16 cellular contexts compared by ENCODE assay signal in genomic region chr12:65941388-65941787, GRCh38.
DNase-seq lines count a peak whose midpoint lies in the region; ATAC-seq and TF ChIP-seq lines count a peak whose summit lies in the region.
"Had no signal": no experiment of that assay in that cellular context is flagged by ENCODE, and none has a peak within 500 bp of the region (broad histone marks: within the 10 kb centered on the region; RNA-seq: fewer than 3 reads in every experiment).

No MANE protein-coding gene starts in this region.

- WGBS in mesenchymal stem cell = no CpG with 5 or more reads among the region's 3 CpGs

- DNase-seq in AG09309 (ENCODE audit: low read depth) (peak; percentile 87), NCI-H226 (peak; percentile 59), dedifferentiated amniotic fluid mesenchymal stem cell (ENCODE audit: extremely low spot score) (peak; percentile 83), mesenchymal stem cell (peak; percentile 71), NCI-H2227 treated with DMSO at 0.1 percent for 48 hours (lab: John Stamatoyannopoulos, UW) (no peak), WERI-Rb-1 (no peak), C1 segment of cervical spinal cord (lab: John Stamatoyannopoulos, UW) (no peak)
- DNase-seq: activated CD8-positive, alpha-beta memory T cell treated with anti-CD3 and anti-CD28 coated beads, Interleukin-2, amount 10 ng/mL, durations not matched to agents 7 days and 5 days; activated naive CD8-positive, alpha-beta T cell treated with anti-CD3 and anti-CD28 coated beads, Interleukin-2, amount 10 ng/mL, durations not matched to agents 7 days and 5 days; CD8-positive, alpha-beta memory T cell; NCI-H2107 had no signal

- peaks cover 7% of the 10 kb centered on the region for H3K4me1 ChIP-seq in mesenchymal stem cell (ENCODE audit: control insufficient read depth, insufficient read depth, low read depth, low read length)

- H3K27ac ChIP-seq in mesenchymal stem cell (ENCODE audit: low read length, poor library complexity, severe bottlenecking) (peak overlapping the region; percentile 97), WERI-Rb-1 (no peak overlapping the region)
- H3K27ac ChIP-seq: KMS-11, neutrophil had no signal

- H3K27me3 ChIP-seq in mesenchymal stem cell (ENCODE audit: control insufficient read depth in 1 of 2, insufficient read depth in 1 of 2, low read length in 2 of 2) (no peaks in the 10 kb centered on the region), WERI-Rb-1 (ENCODE audit: insufficient read depth, low read depth, severe bottlenecking) (no peaks in the 10 kb centered on the region)
- H3K27me3 ChIP-seq: neutrophil had no signal

- H3K4me2 ChIP-seq in mesenchymal stem cell (ENCODE audit: low read length, poor library complexity, severe bottlenecking) = no peak overlapping the region
- H3K4me2 ChIP-seq: KMS-11 had no signal

- H4K91ac ChIP-seq in mesenchymal stem cell (ENCODE audit: low read length) = peak overlapping the region; percentile 52

- H2BK120ac ChIP-seq in mesenchymal stem cell (ENCODE audit: low read depth, low read length) = no peak overlapping the region

- H3K9me3 ChIP-seq in mesenchymal stem cell (ENCODE audit: control insufficient read depth, low read length) (no peaks in the 10 kb centered on the region), WERI-Rb-1 (ENCODE audit: severe bottlenecking) (no peaks in the 10 kb centered on the region)
- H3K9me3 ChIP-seq: HAP-1, neutrophil had no signal

- peak overlapping the region in 1 of 2 experiments; percentile 80 for H3K18ac ChIP-seq in mesenchymal stem cell (ENCODE audit: low read depth in 1 of 2, low read length in 2 of 2)

- peak overlapping the region; percentile 32 for H4K8ac ChIP-seq in mesenchymal stem cell (ENCODE audit: low read length)

- TF ChIP-seq CTCF in AG09309 (IDR thresholded peaks at IDR 0.05; ENCODE audit: control insufficient read depth, insufficient read depth, low read depth, low read length, missing control alignments) = no peak
- TF ChIP-seq CTCF in WERI-Rb-1 (IDR thresholded peaks at IDR 0.05; ENCODE audit: low read depth, low read length) = no peak

- no peak overlapping the region for H3K14ac ChIP-seq in mesenchymal stem cell (ENCODE audit: low read length in 2 of 2)

- peak overlapping the region; percentile 91 for H3K9ac ChIP-seq in mesenchymal stem cell (ENCODE audit: low read length)
- H3K9ac ChIP-seq: KMS-11 had no signal

- H2AFZ ChIP-seq in mesenchymal stem cell (ENCODE audit: low read depth, low read length) = no peak overlapping the region

- no peak overlapping the region for H2BK12ac ChIP-seq in mesenchymal stem cell (ENCODE audit: low read length in 2 of 2)

- H3K36me3 ChIP-seq in mesenchymal stem cell (ENCODE audit: control insufficient read depth in 1 of 2, insufficient read depth in 2 of 2, low read depth in 1 of 2, low read length in 2 of 2) = peaks cover 0 to 21% of the 10 kb centered on the region in 2 experiments
- H3K36me3 ChIP-seq in WERI-Rb-1 = no peaks in the 10 kb centered on the region
- H3K36me3 ChIP-seq: HAP-1, neutrophil had no signal

- no peak overlapping the region for H3K23ac ChIP-seq in mesenchymal stem cell (ENCODE audit: low read length in 2 of 2)

- no peak overlapping the region for H3K4ac ChIP-seq in mesenchymal stem cell (ENCODE audit: low read depth in 1 of 2, low read length in 2 of 2)

- no peak overlapping the region for H2BK5ac ChIP-seq in mesenchymal stem cell (ENCODE audit: low read depth, low read length, poor library complexity, severe bottlenecking)

- H2BK15ac ChIP-seq in mesenchymal stem cell (ENCODE audit: low read depth, poor library complexity, severe bottlenecking) = no peak overlapping the region

- no peak overlapping the region for H2AK5ac ChIP-seq in mesenchymal stem cell (ENCODE audit: low read length, severe bottlenecking)

- no peak for ATAC-seq in GM19452 (IDR thresholded peaks at IDR 0.05; ENCODE audit: unreplicated experiment)
- ATAC-seq: activated CD8-positive, alpha-beta memory T cell treated with anti-CD3 and anti-CD28 coated beads, Interleukin-2, amount 10 ng/mL, durations not matched to agents 7 days and 5 days; stimulated activated memory B cell treated with anti-CD40 and anti-IgM and Interleukin-4, amounts not matched to agents 10 μg/mL and 1 μg/mL and 100 μg/mL, for 72 hours had no signal

- H3K4me3 ChIP-seq in AG09309 (ENCODE audit: control insufficient read depth, low read depth, low read length) (peak overlapping the region; percentile 11), mesenchymal stem cell (ENCODE audit: insufficient read depth in 1 of 2, low read depth in 1 of 2, low read length in 2 of 2) (peak overlapping the region in 1 of 2 experiments; percentile 63), WERI-Rb-1 (ENCODE audit: low read depth, low read length) (no peak overlapping the region)
- H3K4me3 ChIP-seq: HAP-1 had no signal

- no peaks in the 10 kb centered on the region for H3K79me1 ChIP-seq in mesenchymal stem cell (replicated peaks; ENCODE audit: low read length, poor library complexity, severe bottlenecking)

Comparison
In these comparisons a context has a peak if more than half of its experiments do, and no peak if none do; other contexts are left out.
1. DNase-seq: peak in AG09309 (single experiment), NCI-H226 (single experiment), dedifferentiated amniotic fluid mesenchymal stem cell (single experiment) and mesenchymal stem cell (single experiment); none in NCI-H2227 treated with DMSO at 0.1 percent for 48 hours (single experiment), WERI-Rb-1 (single experiment) and C1 segment of cervical spinal cord (0 of 14).